Comparison of ENCODE assay signal across 9 cellular contexts in the genomic region with DNA sequence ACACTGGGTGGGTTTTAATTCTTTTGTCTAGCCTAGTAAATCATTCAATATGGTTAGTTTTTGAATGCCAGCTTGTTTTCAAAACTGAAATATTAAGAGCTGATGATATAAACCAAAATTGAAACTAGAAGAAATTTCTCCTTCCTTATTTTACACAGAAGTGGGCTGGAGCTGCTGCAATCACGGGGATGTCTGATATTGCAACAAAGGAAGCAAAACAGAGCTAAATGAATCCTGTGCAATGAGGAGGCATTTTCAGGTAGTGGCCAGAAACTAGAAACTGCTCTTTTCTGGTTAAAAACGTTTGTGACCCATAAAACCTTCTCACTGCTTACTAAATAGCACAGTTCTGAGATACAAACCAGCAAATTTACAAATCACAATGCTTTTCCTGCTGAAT. TPM values are rescaled to one million over a fixed set of nuclear protein-coding genes. Genes with fewer than 3 reads are reported as not detected.
DNase-seq lines count a peak whose midpoint lies in the region; ATAC-seq and TF ChIP-seq lines count a peak whose summit lies in the region.
"Had no signal": no experiment of that assay in that cellular context is flagged by ENCODE, and none has a peak within 500 bp of the region (broad histone marks: within the 10 kb centered on the region; RNA-seq: fewer than 3 reads in every experiment).

No MANE protein-coding gene starts in this region.

- no peak for TF ChIP-seq CTCF in Peyer's patch (IDR thresholded peaks at IDR 0.05)

- peak overlapping the region in 2 of 4 donors; percentile 9 to 43 for H3K27ac ChIP-seq in Peyer's patch

- ATAC-seq in GM19455 (IDR thresholded peaks at IDR 0.05; ENCODE audit: unreplicated experiment) = peak; percentile 95
- ATAC-seq in HG03064 (IDR thresholded peaks at IDR 0.05; ENCODE audit: low read depth, unreplicated experiment) = peak; percentile 96

- peak; percentile 48 to 53 for DNase-seq in AML-193 (lab: John Stamatoyannopoulos, UW)
- DNase-seq in Peyer's patch = peak in 2 of 3 donors; percentile 60 to 67
- no peak for DNase-seq in NCI-H446 treated with DMSO at 0.1 percent for 48 hours (lab: John Stamatoyannopoulos, UW)
- DNase-seq in activated CD4-positive, alpha-beta T cell treated with anti-CD3 and anti-CD28 coated beads for 48 hours = no peak
- DNase-seq in NCI-H1092 (lab: John Stamatoyannopoulos, UW) = no peak
- no peak for DNase-seq in DMS114 treated with DMSO at 0.1 percent for 48 hours (lab: John Stamatoyannopoulos, UW; ENCODE audit: unreplicated experiment)
- DNase-seq: activated CD4-positive, alpha-beta T cell treated with anti-CD3 and anti-CD28 coated beads, Interleukin-2, amount 50 U/mL, for 48 hours had no signal

- no peaks in the 10 kb centered on the region for H3K36me3 ChIP-seq in Peyer's patch

- TF ChIP-seq POLR2A in Peyer's patch (IDR thresholded peaks at IDR 0.05) = no peak

- no peak overlapping the region for H3K4me3 ChIP-seq in Peyer's patch

- H3K9me3 ChIP-seq in Peyer's patch = no peaks in the 10 kb centered on the region

- no peaks in the 10 kb centered on the region for H3K4me1 ChIP-seq in Peyer's patch

- no peaks in the 10 kb centered on the region for H3K27me3 ChIP-seq in Peyer's patch

RNA-seq across cellular contexts. Expression of a gene that starts 16.1 kb away (rescaled TPM):
- total RNA-seq in Peyer's patch = 10 to 100 TPM in 1 of 4 donors, 1 to 10 TPM in 3; 2.6 to 44.6 (median 4.9) TPM

Comparison
In these comparisons a context has a peak if more than half of its experiments do, and no peak if none do; other contexts are left out.
1. DNase-seq: peak in AML-193 (2 of 2) and Peyer's patch (2 of 3); none in NCI-H446 treated with DMSO at 0.1 percent for 48 hours (single experiment), activated CD4-positive, alpha-beta T cell treated with anti-CD3 and anti-CD28 coated beads for 48 hours (single experiment), NCI-H1092 (single experiment) and DMS114 treated with DMSO at 0.1 percent for 48 hours (single experiment).